8 cellular contexts compared by ENCODE assay signal in genomic region chr1:93349231-93350135, GRCh38. TPM values are rescaled to one million over a fixed set of nuclear protein-coding genes. Genes with fewer than 3 reads are reported as not detected.
DNase-seq lines count a peak whose midpoint lies in the region; TF ChIP-seq lines count a peak whose summit lies in the region.

No MANE protein-coding gene starts in this region.

- TF ChIP-seq CTCF in epithelial cell of proximal tubule (conservative IDR thresholded peaks at IDR 0.05; ENCODE audit: low read depth, low read length) = no peak

- peak overlapping the region; percentile 79 for H3K4me3 ChIP-seq in epithelial cell of proximal tubule (ENCODE audit: low read depth, low read length)
- peak overlapping the region in 6 of 7 experiments; percentile 72 to 98 (median 91) for H3K4me3 ChIP-seq in skin epidermis

- H3K4me1 Mint-ChIP-seq in T-helper 2 cell treated with Interferon-gamma antibody and Interleukin-4, amounts not matched to agents 5 μg/mL and 100 μg/mL, for 36 hours (ENCODE audit: low read depth) = peaks cover 32% of the 10 kb centered on the region

- no peaks in the 10 kb centered on the region for H3K27me3 Mint-ChIP-seq in T-helper 2 cell treated with Interferon-gamma antibody and Interleukin-4, amounts not matched to agents 5 μg/mL and 100 μg/mL, for 36 hours (ENCODE audit: low read depth)

- peak overlapping the region; percentile 69 for H3K27ac Mint-ChIP-seq in T-helper 2 cell treated with Interferon-gamma antibody and Interleukin-4, amounts not matched to agents 5 μg/mL and 100 μg/mL, for 36 hours

- no peak for DNase-seq in T-helper 2 cell treated with Interferon-gamma antibody and Interleukin-4, amounts not matched to agents 5 μg/mL and 100 μg/mL, for 36 hours (ENCODE audit: low spot score)
- DNase-seq in T-helper 2 cell (no peak), RPMI8226 (peak; percentile 44), epithelial cell of proximal tubule (ENCODE audit: low read depth) (no peak), A172 (ENCODE audit: low spot score) (no peak), hypothalamus (lab: John Stamatoyannopoulos, UW) (no peak), NCI-H2081 treated with DMSO at 0.1 percent for 48 hours (lab: John Stamatoyannopoulos, UW) (no peak)

- peak overlapping the region in 11 of 21 experiments; percentile 5 to 100 (median 64) for H3K27ac ChIP-seq in skin epidermis

- peak overlapping the region; percentile 99 for H3K4me3 Mint-ChIP-seq in T-helper 2 cell treated with Interferon-gamma antibody and Interleukin-4, amounts not matched to agents 5 μg/mL and 100 μg/mL, for 36 hours

- peaks cover 47% of the 10 kb centered on the region for H3K36me3 Mint-ChIP-seq in T-helper 2 cell treated with Interferon-gamma antibody and Interleukin-4, amounts not matched to agents 5 μg/mL and 100 μg/mL, for 36 hours (ENCODE audit: low read depth)

- H3K9me3 Mint-ChIP-seq in T-helper 2 cell treated with Interferon-gamma antibody and Interleukin-4, amounts not matched to agents 5 μg/mL and 100 μg/mL, for 36 hours = no peaks in the 10 kb centered on the region

RNA-seq across cellular contexts. Expression of gene DR1, which starts 3.8 kb away (rescaled TPM):
- 34.9 and 45.7 TPM in 2 replicates for total RNA-seq in epithelial cell of proximal tubule
- total RNA-seq in A172 (2014; rRNA removed; shearing (Covaris generic)) = 31.6 and 33.0 TPM in 2 replicates
